9 cellular contexts compared by ENCODE assay signal in the genomic region with DNA sequence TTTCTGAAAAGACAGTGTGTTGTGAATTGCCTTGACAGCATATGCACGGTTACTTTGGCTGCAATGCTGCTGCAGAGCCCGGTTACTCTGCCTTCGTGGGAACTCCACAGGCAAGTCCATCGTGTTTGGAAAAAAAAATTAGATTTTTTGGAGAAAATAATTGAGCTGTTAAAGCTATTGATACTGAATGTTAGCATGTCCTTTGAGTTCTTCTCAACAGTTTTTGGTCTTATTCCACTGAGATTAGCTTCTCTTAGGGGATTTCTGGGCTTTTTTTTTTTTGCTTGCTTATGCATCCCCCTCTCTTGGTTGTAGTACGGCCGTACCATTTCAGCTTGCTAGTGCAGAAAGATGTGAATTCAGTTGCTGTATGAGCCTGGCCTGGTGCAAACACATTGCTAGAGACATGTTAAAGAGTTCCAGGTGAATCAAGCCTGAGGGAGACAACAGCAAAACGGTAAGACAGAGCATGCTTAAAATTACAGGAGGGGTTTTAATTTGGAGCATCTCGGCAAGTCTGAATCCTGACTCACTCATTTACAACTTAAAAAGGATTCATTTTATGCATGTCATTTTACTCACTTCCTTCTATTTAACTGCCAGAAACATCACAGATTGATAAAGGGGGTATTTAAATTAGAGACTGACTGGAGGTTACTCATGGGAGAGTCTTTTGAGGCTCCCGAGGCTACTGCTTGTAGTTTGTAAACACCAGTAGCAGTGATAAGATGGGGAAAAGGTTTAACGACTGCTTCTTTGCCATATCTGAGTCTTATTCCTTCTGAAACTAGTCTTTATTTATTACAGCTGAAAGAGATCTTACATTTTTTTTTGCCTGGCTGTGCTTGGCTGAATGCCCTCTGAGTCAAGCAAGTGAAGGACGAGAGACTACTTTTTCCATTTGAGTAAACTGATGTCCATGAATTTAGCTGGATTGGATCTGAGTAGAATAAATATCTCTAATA.
DNase-seq lines count a peak whose midpoint lies in the region; ATAC-seq, FAIRE-seq and TF ChIP-seq lines count a peak whose summit lies in the region.
"Had no signal": no experiment of that assay in that cellular context is flagged by ENCODE, and none has a peak within 500 bp of the region (broad histone marks: within the 10 kb centered on the region; RNA-seq: fewer than 3 reads in every experiment).

No MANE protein-coding gene starts in this region.

- DNase-seq in activated T-cell treated with anti-CD3 and anti-CD28 coated beads, Interleukin-2, amount 50 U/mL, for 4 hours, result no peak
- DNase-seq in activated T-cell treated with anti-CD3 and anti-CD28 coated beads, Interleukin-2, amount 50 U/mL, for 48 hours, result no peak
- DNase-seq in GM12878 (ENCODE audit: low read depth, low spot score), result no peak
- peak; percentile 40 for DNase-seq in myocyte (ENCODE audit: low read depth)
- DNase-seq in activated CD4-positive, alpha-beta T cell treated with anti-CD3 and anti-CD28 coated beads, Interleukin-2, amount 50 U/mL, for 48 hours, result no peak
- DNase-seq in left colon, result no peak
- no peak for DNase-seq in stimulated activated CD4-positive, alpha-beta T cell treated with anti-CD3 and anti-CD28 coated beads, Interleukin-2, amount 100 ng/mL, for 48 hours

- SMC1A ChIA-PET in GM12878 (lab: Charles Lee; ENCODE audit: uncharacterized antibody, unreplicated experiment), result interaction anchor here (0.5 to 11.4 kb wide), 58 partner anchors 9 to 484 kb away, joined by 3 to 181 read pairs (median 6); no protein-coding TSS in a partner anchor

- 2% methylated on average over 11 of the region's 11 CpGs for WGBS in GM12878 (ENCODE audit: insufficient coverage, insufficient replicate concordance, low lambda C conversion rate, missing lambda C conversion rate)

- peaks cover 7% of the 10 kb centered on the region for H3K4me1 ChIP-seq in GM12878 (ENCODE audit: control insufficient read depth, insufficient read depth, low read length)

- H3K27me3 Mint-ChIP-seq in activated T-cell treated with anti-CD3 and anti-CD28 coated beads, Interleukin-2, amount 50 U/mL, for 4 hours (ENCODE audit: low read depth), result peaks cover 2% of the 10 kb centered on the region
- H3K27me3 Mint-ChIP-seq: activated naive CD4-positive, alpha-beta T cell treated with anti-CD3 and anti-CD28 coated beads, Interleukin-2, amount 50 U/mL, for 24 hours had no signal

- H2AFZ ChIP-seq in GM12878 (ENCODE audit: control insufficient read depth, low read depth, low read length), result peak overlapping the region; percentile 69

- no peaks in the 10 kb centered on the region for H3K36me3 ChIP-seq in GM12878 (ENCODE audit: control insufficient read depth in 2 of 2, insufficient read depth in 2 of 2, low read length in 1 of 2)

- in situ Hi-C loops in GM12878 (cut with MboI), result no loop called here

- FAIRE-seq in GM12878 (lab: Jason Lieb, UNC), result no peak

- H3K9me3 Mint-ChIP-seq in activated T-cell treated with anti-CD3 and anti-CD28 coated beads, Interleukin-2, amount 50 U/mL, for 4 hours, result no peaks in the 10 kb centered on the region
- H3K9me3 Mint-ChIP-seq: activated naive CD4-positive, alpha-beta T cell treated with anti-CD3 and anti-CD28 coated beads, Interleukin-2, amount 50 U/mL, for 24 hours had no signal

- H3K4me2 ChIP-seq in GM12878 (ENCODE audit: control insufficient read depth, insufficient read depth), result peak overlapping the region; percentile 98

- POLR2A ChIA-PET in GM12878 (lab: Charles Lee), result interaction anchor here (0.7 to 2.1 kb wide), 16 partner anchors 10 to 1738 kb away, joined by 3 to 11 read pairs (median 4); no protein-coding TSS in a partner anchor

- no peaks in the 10 kb centered on the region for H3K27me3 ChIP-seq in GM12878 (replicated peaks in 1 of 2; ENCODE audit: control insufficient read depth in 2 of 2, insufficient read depth in 2 of 2, low read length in 1 of 2)

- H3K9me3 ChIP-seq in GM12878 (replicated peaks; ENCODE audit: control insufficient read depth, insufficient read depth, low read length), result no peaks in the 10 kb centered on the region

- peaks cover 2% of the 10 kb centered on the region for H3K4me1 Mint-ChIP-seq in activated T-cell treated with anti-CD3 and anti-CD28 coated beads, Interleukin-2, amount 50 U/mL, for 4 hours (ENCODE audit: low read depth)
- H3K4me1 Mint-ChIP-seq: activated naive CD4-positive, alpha-beta T cell treated with anti-CD3 and anti-CD28 coated beads, Interleukin-2, amount 50 U/mL, for 24 hours had no signal

- TF ChIP-seq POLR2A in GM12878 (IDR thresholded peaks at IDR 0.05; ENCODE audit: low read depth, low read length), result peak; percentile 55

- CTCF ChIA-PET in GM12878 (lab: Yijun Ruan, JAX), result interaction anchor here (0.6 to 12.9 kb wide), 61 partner anchors 10 to 599 kb away, joined by 3 to 271 read pairs (median 5); no protein-coding TSS in a partner anchor

- peaks cover 46% of the 10 kb centered on the region for H3K79me2 ChIP-seq in GM12878 (ENCODE audit: control insufficient read depth, insufficient read depth, low read length)

- BruUV-seq in GM12878 (replicated peaks; lab: Mats Ljungman, UMichigan), result TSS peak; percentile 53

- H3K36me3 Mint-ChIP-seq in activated T-cell treated with anti-CD3 and anti-CD28 coated beads, Interleukin-2, amount 50 U/mL, for 4 hours (ENCODE audit: insufficient read depth), result no peaks in the 10 kb centered on the region
- H3K36me3 Mint-ChIP-seq: activated naive CD4-positive, alpha-beta T cell treated with anti-CD3 and anti-CD28 coated beads, Interleukin-2, amount 50 U/mL, for 24 hours had no signal

- intact Hi-C loops in GM12878 (cut with micrococcal nuclease; ENCODE audit: unreplicated experiment), result loop anchor here (1.0 to 10.0 kb wide), 7 partner anchors 41 to 555 kb away; partner anchors contain the start of genes CDK14 and FZD1
- intact Hi-C loops in left colon (cut with DNase I, micrococcal nuclease), result no loop called here

- no peak for ATAC-seq in activated T-cell treated with anti-CD3 and anti-CD28 coated beads, Interleukin-2, amount 50 U/mL, for 4 hours
- ATAC-seq in HG03159 (IDR thresholded peaks at IDR 0.05; ENCODE audit: unreplicated experiment), result peak; percentile 47
- peak; percentile 72 for ATAC-seq in GM12878
- no peak for ATAC-seq in left colon

- H3K9ac ChIP-seq in GM12878 (ENCODE audit: control insufficient read depth, insufficient read depth, low read length), result peak overlapping the region; percentile 38

- peak overlapping the region; percentile 64 for H3K4me3 ChIP-seq in GM12878

- TF ChIP-seq RAD21 in GM12878 (IDR thresholded peaks at IDR 0.05; ENCODE audit: insufficient read depth, low read depth, low read length), result no peak

- no peaks in the 10 kb centered on the region for H4K20me1 ChIP-seq in GM12878 (ENCODE audit: control insufficient read depth, insufficient read depth)

- no peak for TF ChIP-seq EP300 in GM12878 (IDR thresholded peaks at IDR 0.05; ENCODE audit: borderline replicate concordance in 1 of 2, control insufficient read depth in 1 of 2, low read depth in 2 of 2, low read length in 2 of 2)

- RAD21 ChIA-PET in GM12878 (lab: Charles Lee; ENCODE audit: unreplicated experiment), result interaction anchor here (0.7 to 7.3 kb wide), 51 partner anchors 9 to 432 kb away, joined by 3 to 132 read pairs (median 5); partner anchors contain the start of gene CDK14

- H3K27ac ChIP-seq in GM12878 (ENCODE audit: control insufficient read depth, insufficient read depth), result peak overlapping the region; percentile 78

- H3K4me3 Mint-ChIP-seq in activated T-cell treated with anti-CD3 and anti-CD28 coated beads, Interleukin-2, amount 50 U/mL, for 4 hours, result peak overlapping the region; percentile 4
- H3K4me3 Mint-ChIP-seq: activated naive CD4-positive, alpha-beta T cell treated with anti-CD3 and anti-CD28 coated beads, Interleukin-2, amount 50 U/mL, for 24 hours had no signal

- no peak for TF ChIP-seq CTCF in GM12878 (IDR thresholded peaks at IDR 0.05 in 2 of 3, conservative IDR thresholded peaks at IDR 0.05 in 1 of 3; ENCODE audit: control insufficient read depth in 2 of 3, extremely low read depth in 1 of 3, insufficient read depth in 1 of 3, low read depth in 3 of 3, low read length in 3 of 3)

TF ChIP-seq in GM12878, 131 proteins besides CTCF, POLR2A, EP300 and RAD21 (continues in another document):
- TF ChIP-seq ETV6 (conservative IDR thresholded peaks at IDR 0.05 in 1 of 2, IDR thresholded peaks at IDR 0.05 in 1 of 2; ENCODE audit: borderline replicate concordance in 1 of 2, low read depth in 1 of 2) (peak in 1 of 2 experiments; percentile 41; a peak in 1 of 4 replicates), RCOR1 (conservative IDR thresholded peaks at IDR 0.05; ENCODE audit: low read depth, low read length) (no peak), SIN3A (IDR thresholded peaks at IDR 0.05; ENCODE audit: low read depth, low read length) (0 out of 2 replicates have a peak, but pooled peaks have one; percentile 11), FOXK2 (IDR thresholded peaks at IDR 0.05) (no peak; the same call in 1 of the 2 replicates), ZNF384 (IDR thresholded peaks at IDR 0.05; ENCODE audit: borderline replicate concordance, low read depth, low read length) (peak; percentile 89), SPI1 (IDR thresholded peaks at IDR 0.05; ENCODE audit: borderline replicate concordance, insufficient read depth, low read depth, low read length) (peak; percentile 67), NFYA (IDR thresholded peaks at IDR 0.05; ENCODE audit: borderline replicate concordance, low read depth, low read length) (no peak), KLF5 (IDR thresholded peaks at IDR 0.05; ENCODE audit: partially characterized antibody) (peak; percentile 66)
- TF ChIP-seq, protein P1, sequence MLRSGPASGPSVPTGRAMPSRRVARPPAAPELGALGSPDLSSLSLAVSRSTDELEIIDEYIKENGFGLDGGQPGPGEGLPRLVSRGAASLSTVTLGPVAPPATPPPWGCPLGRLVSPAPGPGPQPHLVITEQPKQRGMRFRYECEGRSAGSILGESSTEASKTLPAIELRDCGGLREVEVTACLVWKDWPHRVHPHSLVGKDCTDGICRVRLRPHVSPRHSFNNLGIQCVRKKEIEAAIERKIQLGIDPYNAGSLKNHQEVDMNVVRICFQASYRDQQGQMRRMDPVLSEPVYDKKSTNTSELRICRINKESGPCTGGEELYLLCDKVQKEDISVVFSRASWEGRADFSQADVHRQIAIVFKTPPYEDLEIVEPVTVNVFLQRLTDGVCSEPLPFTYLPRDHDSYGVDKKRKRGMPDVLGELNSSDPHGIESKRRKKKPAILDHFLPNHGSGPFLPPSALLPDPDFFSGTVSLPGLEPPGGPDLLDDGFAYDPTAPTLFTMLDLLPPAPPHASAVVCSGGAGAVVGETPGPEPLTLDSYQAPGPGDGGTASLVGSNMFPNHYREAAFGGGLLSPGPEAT (IDR thresholded peaks at IDR 0.05; ENCODE audit: low read depth), result peak; percentile 46; the same call in 1 of the 2 replicates

Comparison
In these comparisons a context has a peak if more than half of its experiments do, and no peak if none do; other contexts are left out.
1. ATAC-seq: peak in HG03159 (single experiment) and GM12878 (single experiment); none in activated T-cell treated with anti-CD3 and anti-CD28 coated beads, Interleukin-2, amount 50 U/mL, for 4 hours (0 of 2) and left colon (single experiment).